ENCODE assay signal across 20 cellular contexts in genomic region chr3:142651711-142652110, GRCh38. TPM values are rescaled to one million over a fixed set of nuclear protein-coding genes. Genes with fewer than 3 reads are reported as not detected.
DNase-seq lines count a peak whose midpoint lies in the region; ATAC-seq, FAIRE-seq and TF ChIP-seq lines count a peak whose summit lies in the region.
"Had no signal": no experiment of that assay in that cellular context is flagged by ENCODE, and none has a peak within 500 bp of the region (broad histone marks: within the 10 kb centered on the region; RNA-seq: fewer than 3 reads in every experiment).

No MANE protein-coding gene starts in this region.

- DNase-seq in Daoy (ENCODE audit: low read depth): peak; percentile 18
- peak; percentile 11 for DNase-seq in HK-2 (ENCODE audit: unreplicated experiment)
- DNase-seq in K562 (ENCODE audit: extremely low read depth in 1 of 4, low spot score in 3 of 4): peak in 1 of 4 experiments; percentile 19
- peak; percentile 31 for DNase-seq in renal cortical epithelial cell (ENCODE audit: low read depth)
- no peak for DNase-seq in 8988T
- no peak for DNase-seq in stimulated activated CD4-positive, alpha-beta T cell treated with anti-CD3 and anti-CD28 coated beads, Interleukin-15, amount 100 ng/mL, for 24 hours
- DNase-seq: BE2C; CD4-positive, alpha-beta memory T cell; DMS153; GDM1; HCEC 1CT; HFFc6; IMR-90 had no signal

- peaks cover 5% of the 10 kb centered on the region; the same call in 2 of the 3 replicates for H3K79me2 ChIP-seq in K562 (ENCODE audit: control insufficient read depth, insufficient read depth, low read length)

- in situ Hi-C loops in K562 (cut with MboI): no loop called here

- H3K9ac ChIP-seq in K562 (ENCODE audit: insufficient read depth in 1 of 2, low read depth in 2 of 2, low read length in 2 of 2): no peak overlapping the region
- H3K9ac ChIP-seq: KMS-11 had no signal

- no peak overlapping the region for H3K4me2 ChIP-seq in K562 (ENCODE audit: insufficient read depth, low read length)
- H3K4me2 ChIP-seq: KMS-11 had no signal

- TF ChIP-seq POLR2A in K562 (conservative IDR thresholded peaks at IDR 0.05): no peak

- POLR2A ChIA-PET in K562 (lab: Yijun Ruan, JAX): interaction anchor here (0.5 to 1.7 kb wide), 7 partner anchors 11 to 1795 kb away, joined by 3 to 5 read pairs (median 3); no protein-coding TSS in a partner anchor

- H3K9me3 ChIP-seq in K562 (replicated peaks; ENCODE audit: control insufficient read depth, insufficient read depth, low read depth, low read length): no peaks in the 10 kb centered on the region
- H3K9me3 ChIP-seq: BE2C had no signal

- no TSS peak for BruUV-seq in K562 (replicated peaks; lab: Mats Ljungman, UMichigan)

- H4K20me1 ChIP-seq in K562 (replicated peaks; ENCODE audit: control insufficient read depth, insufficient read depth, low read length): no peaks in the 10 kb centered on the region

- no peak for FAIRE-seq in K562 (lab: Jason Lieb, UNC)
- FAIRE-seq: A204.1, D721Med, GM12892, GM19239 had no signal

- CTCF ChIA-PET in K562 (lab: Yijun Ruan, JAX; ENCODE audit: low intra/inter-chr PET ratio): no interaction called here

- H3K4me1 ChIP-seq in K562 (replicated peaks in 1 of 2; ENCODE audit: control insufficient read depth in 2 of 2, insufficient read depth in 2 of 2, low read length in 2 of 2): peaks cover 4 to 16% of the 10 kb centered on the region in 2 experiments; a peak in 3 of 5 replicates
- H3K4me1 ChIP-seq: BE2C had no signal

- TF ChIP-seq RAD21 in K562 (CRISPR knock-in tag; conservative IDR thresholded peaks at IDR 0.05 in 1 of 2, IDR thresholded peaks at IDR 0.05 in 1 of 2): no peak

- TF ChIP-seq EP300 in K562 (IDR thresholded peaks at IDR 0.05; ENCODE audit: low read length): no peak

- H3K4me3 ChIP-seq in K562: no peak overlapping the region

- intact Hi-C loops in K562 (cut with micrococcal nuclease): no loop called here

- ATAC-seq in K562 (peak; percentile 37), HG03432 (IDR thresholded peaks at IDR 0.05; ENCODE audit: unreplicated experiment) (no peak)

- H3K9me1 ChIP-seq in K562 (ENCODE audit: control insufficient read depth, insufficient read depth, low read length): no peaks in the 10 kb centered on the region

- H3K36me3 ChIP-seq in K562 (ENCODE audit: control insufficient read depth, insufficient read depth, low read length): no peaks in the 10 kb centered on the region; the same call in 2 of the 3 replicates
- H3K36me3 ChIP-seq: BE2C had no signal

- TF ChIP-seq CTCF in K562 (IDR thresholded peaks at IDR 0.05 in 2 of 3, conservative IDR thresholded peaks at IDR 0.05 in 1 of 3; ENCODE audit: insufficient read depth in 2 of 3, low read depth in 1 of 3, low read length in 3 of 3): no peak

- H3K27me3 ChIP-seq in K562 (ENCODE audit: control insufficient read depth in 2 of 2, insufficient read depth in 2 of 2, low read length in 2 of 2): no peaks in the 10 kb centered on the region
- H3K27me3 ChIP-seq: BE2C had no signal

- no peak overlapping the region for H2AFZ ChIP-seq in K562 (ENCODE audit: low read depth, low read length)

- H3K27ac ChIP-seq in K562 (ENCODE audit: extremely low read depth, low read depth, low read length): 0 out of 3 replicates have a peak overlapping the region, but pooled peaks have one; percentile 11
- H3K27ac ChIP-seq: C4-2B, KMS-11 had no signal

TF ChIP-seq in K562, 482 proteins besides CTCF, POLR2A, EP300 and RAD21:
- no peak for TF ChIP-seq LEF1 (IDR thresholded peaks at IDR 0.05)
- TF ChIP-seq NFIC (IDR thresholded peaks at IDR 0.05): peak; percentile 17; the same call in 1 of the 2 replicates

RNA-seq across cellular contexts. Expression of gene PLS1, which starts 55.5 kb away (rescaled TPM):
- total RNA-seq in Daoy (2014; rRNA removed; shearing (Covaris generic)): 30.5 and 31.6 TPM in 2 replicates
- total RNA-seq in K562 (2011; cell fraction: chromatin; rRNA removed; ENCODE audit: low replicate concordance): 6.6 and 24.4 TPM in 2 replicates
- 1.8 and 2.2 TPM in 2 replicates for total RNA-seq in K562 (2011; cell fraction: nucleolus; rRNA removed)
- 10.0 and 11.6 TPM in 2 replicates for total RNA-seq in K562 (2011; cell fraction: nucleoplasm; rRNA removed)
- total RNA-seq in K562 (2014; rRNA removed): 7.8 and 9.5 TPM in 2 replicates
- 16.2 and 17.8 TPM in 2 replicates for total RNA-seq in K562 (2014; rRNA removed; fragmentation: Illumina TruSeq; extraction: Trizol)
- total RNA-seq in K562 (2015; rRNA removed; fragmentation: Illumina TruSeq; extraction: Trizol): 11.9 and 13.7 TPM in 2 replicates
- total RNA-seq in K562 (2021): 9.0 and 11.5 TPM in 2 replicates
- 10.8 and 20.1 TPM in 2 replicates for polyA plus RNA-seq in K562 (2011; rRNA removed)
- polyA plus RNA-seq in K562 (2011; cell fraction: cytosol; rRNA removed): 3.5 and 6.8 TPM in 2 replicates
- polyA plus RNA-seq in K562 (2011; cell fraction: nucleus; rRNA removed): 4.2 and 4.5 TPM in 2 replicates
- 6.4 and 7.2 TPM in 2 replicates for polyA plus RNA-seq in K562 (2012)
- polyA plus RNA-seq in K562 (2014; fragmentation: Illumina TruSeq; extraction: Trizol): 9.9 and 13.0 TPM in 2 replicates
- polyA plus RNA-seq in K562 (2014; fragmentation: Nextera tagmentation; extraction: Ambion mirVana): 10 to 100 TPM; 10.6 to 21.3 TPM
- polyA plus RNA-seq in K562 (2014; rRNA removed): 6.1 and 11.0 TPM in 2 replicates
- 23.9 and 26.7 TPM in 2 replicates for polyA minus RNA-seq in K562 (2011; rRNA and poly(A)+ RNA removed)
- polyA minus RNA-seq in K562 (2011; cell fraction: cytosol; rRNA and poly(A)+ RNA removed): 6.5 and 10.6 TPM in 2 replicates
- 5.5 and 10.4 TPM in 2 replicates for polyA minus RNA-seq in K562 (2011; cell fraction: nucleus; rRNA and poly(A)+ RNA removed)
- 57.0 and 83.5 TPM in 2 replicates for total RNA-seq in renal cortical epithelial cell

Comparison
In these comparisons a context has a peak if more than half of its experiments do, and no peak if none do; other contexts are left out.
1. DNase-seq: peak in Daoy (single experiment), HK-2 (single experiment) and renal cortical epithelial cell (single experiment); none in 8988T (single experiment) and stimulated activated CD4-positive, alpha-beta T cell treated with anti-CD3 and anti-CD28 coated beads, Interleukin-15, amount 100 ng/mL, for 24 hours (single experiment).